In the genomic region with DNA sequence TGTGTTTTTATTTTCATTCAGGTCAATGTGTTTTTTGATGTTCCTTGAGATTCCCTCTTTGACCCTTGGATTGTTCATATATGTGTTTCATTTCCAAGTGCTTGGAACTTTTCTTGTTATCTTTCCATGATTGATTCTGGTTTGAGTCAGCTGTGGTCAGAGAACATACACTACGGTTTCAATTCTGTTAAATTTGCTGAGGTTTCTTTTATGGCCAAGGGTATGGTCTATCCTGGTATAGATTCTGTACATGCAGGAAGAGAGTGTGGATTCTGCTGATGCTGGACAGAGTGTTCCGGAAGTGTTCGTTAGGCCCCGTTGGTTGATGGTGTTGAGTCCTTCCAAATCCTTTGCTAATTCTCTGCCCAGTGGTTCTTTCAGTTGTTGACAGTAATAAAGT, we compare ENCODE assay signal across 17 cellular contexts.
DNase-seq lines count a peak whose midpoint lies in the region; ATAC-seq and TF ChIP-seq lines count a peak whose summit lies in the region.
"Had no signal": no experiment of that assay in that cellular context is flagged by ENCODE, and none has a peak within 500 bp of the region (broad histone marks: within the 10 kb centered on the region; RNA-seq: fewer than 3 reads in every experiment).

No MANE protein-coding gene starts in this region.

- no peak overlapping the region for H4K8ac ChIP-seq in IMR-90 (ENCODE audit: low read depth in 2 of 2, low read length in 2 of 2)

- H3K27me3 ChIP-seq in IMR-90 (ENCODE audit: control insufficient read depth, insufficient read depth, low read length) (no peaks in the 10 kb centered on the region), smooth muscle cell (ENCODE audit: low read depth) (no peaks in the 10 kb centered on the region)

- H2BK20ac ChIP-seq in IMR-90 (ENCODE audit: low read depth, low read length) = no peak overlapping the region

- H3K9ac ChIP-seq in IMR-90 (ENCODE audit: low read depth, low read length) (no peak overlapping the region), smooth muscle cell (ENCODE audit: low read depth) (no peak overlapping the region)
- H3K9ac ChIP-seq: GM23248 had no signal

- no peak overlapping the region for H3K56ac ChIP-seq in IMR-90 (ENCODE audit: extremely low read depth, insufficient read depth, low read length)

- intact Hi-C loops in left cardiac atrium (cut with DNase I) (no loop called here), Right ventricle myocardium inferior (cut with DNase I) (loop anchor here (5.0 kb wide), 1 partner anchor 51 kb away; no protein-coding TSS in a partner anchor), IMR-90 (cut with micrococcal nuclease) (loop anchor here (5.0 kb wide), 2 partner anchors 39 to 61 kb away; no protein-coding TSS in a partner anchor)

- H3K4me1 ChIP-seq in IMR-90 (ENCODE audit: control insufficient read depth, insufficient read depth, low read length) (peaks cover 14% of the 10 kb centered on the region), smooth muscle cell (ENCODE audit: low read depth) (peaks cover 13% of the 10 kb centered on the region)

- no peak for TF ChIP-seq CTCF in IMR-90 (conservative IDR thresholded peaks at IDR 0.05; ENCODE audit: low read depth, low read length)
- no peak for TF ChIP-seq CTCF in brain (conservative IDR thresholded peaks at IDR 0.05)
- TF ChIP-seq CTCF in smooth muscle cell (IDR thresholded peaks at IDR 0.05; ENCODE audit: borderline replicate concordance, insufficient read depth, poor library complexity, severe bottlenecking) = no peak

- H3K14ac ChIP-seq in IMR-90 (replicated peaks; ENCODE audit: low read depth, low read length) = no peak overlapping the region

- no peak overlapping the region for H3K23ac ChIP-seq in IMR-90 (ENCODE audit: low read depth, low read length)

- no peaks in the 10 kb centered on the region for H3K9me1 ChIP-seq in IMR-90 (ENCODE audit: insufficient read depth, low read length)

- peaks cover 5% of the 10 kb centered on the region for H3F3A ChIP-seq in smooth muscle cell (ENCODE audit: low read depth)

- H3K4me1 Mint-ChIP-seq in brain = peaks cover 81% of the 10 kb centered on the region

- H2BK5ac ChIP-seq in IMR-90 (ENCODE audit: low read depth, low read length, poor library complexity, severe bottlenecking) = no peak overlapping the region

- no peaks in the 10 kb centered on the region for H3K79me1 ChIP-seq in IMR-90 (ENCODE audit: low read depth in 1 of 2, low read length in 2 of 2)

- H3K9me3 ChIP-seq in IMR-90 (ENCODE audit: control insufficient read depth, insufficient read depth, low read length) = no peaks in the 10 kb centered on the region
- H3K9me3 ChIP-seq in smooth muscle cell (replicated peaks; ENCODE audit: low read depth) = no peaks in the 10 kb centered on the region

- H3K27ac Mint-ChIP-seq in brain = peak overlapping the region in 3 of 5 experiments; percentile 7 to 58 (median 19)

- H4K5ac ChIP-seq in IMR-90 (ENCODE audit: low read depth, low read length) = no peak overlapping the region

- no peak overlapping the region for H2BK15ac ChIP-seq in IMR-90 (ENCODE audit: low read depth, low read length)

- dilution Hi-C loops in IMR-90 (cut with HindIII; ENCODE audit: low sequenced_read_pairs, unreplicated experiment) = no loop called here

- POLR2A ChIA-PET in IMR-90 (lab: Charles Lee; ENCODE audit: unreplicated experiment) = no interaction called here

- H3K9me3 Mint-ChIP-seq in brain = peaks cover 0 to 3% (median 0%) of the 10 kb centered on the region in 5 experiments

- no peak overlapping the region for H3K18ac ChIP-seq in IMR-90 (ENCODE audit: low read depth, low read length)

- TF ChIP-seq RAD21 in IMR-90 (IDR thresholded peaks at IDR 0.05; ENCODE audit: low read length) = no peak

- H3K27me3 Mint-ChIP-seq in brain = peaks cover 3% of the 10 kb centered on the region
- H3K27me3 Mint-ChIP-seq: CD4-positive, alpha-beta memory T cell had no signal

- no TSS peak for BruUV-seq in IMR-90 (replicated peaks; lab: Mats Ljungman, UMichigan)

- no peaks in the 10 kb centered on the region for H3K79me2 ChIP-seq in smooth muscle cell (ENCODE audit: low read depth)

- no peak overlapping the region for H2AFZ ChIP-seq in IMR-90 (replicated peaks; ENCODE audit: low read length, poor library complexity)
- H2AFZ ChIP-seq in smooth muscle cell (ENCODE audit: low read depth) = no peak overlapping the region
- H2AFZ ChIP-seq: GM23248 had no signal

- no peak overlapping the region for H3K27ac ChIP-seq in IMR-90 (ENCODE audit: insufficient read depth, low read length)
- H3K27ac ChIP-seq in smooth muscle cell (ENCODE audit: low read depth) = no peak overlapping the region
- H3K27ac ChIP-seq: GM23248 had no signal

- peak; percentile 5 for DNase-seq in left cardiac atrium
- no peak for DNase-seq in Right ventricle myocardium inferior (ENCODE audit: missing footprints)
- no peak for DNase-seq in IMR-90
- DNase-seq in smooth muscle cell (lab: John Stamatoyannopoulos, UW; ENCODE audit: unreplicated experiment) = no peak
- no peak for DNase-seq in HuH-7 (ENCODE audit: low spot score)
- no peak for DNase-seq in hippocampal formation (lab: John Stamatoyannopoulos, UW)
- DNase-seq: 8988T; Calu3; CD4-positive, alpha-beta memory T cell; COR-L47; DMS53; DMS79 treated with DMSO at 0.1 percent for 48 hours; GF-D8; GM23248; H7; HCEC 1CT had no signal

- TF ChIP-seq POLR2A in IMR-90 (IDR thresholded peaks at IDR 0.05; ENCODE audit: low read depth, low read length) = no peak

- WGBS in IMR-90 (ENCODE audit: extremely low coverage in 2 of 2, insufficient read length in 1 of 2), 2 experiments = no CpG with 5 or more reads among the region's 4 CpGs
- 34% methylated on average over 4 of the region's 4 CpGs for WGBS in smooth muscle cell (ENCODE audit: low lambda C conversion rate)

- no peak overlapping the region for H2AK5ac ChIP-seq in IMR-90 (ENCODE audit: low read depth, low read length)

- no peak overlapping the region for H3K4ac ChIP-seq in IMR-90 (ENCODE audit: low read depth, low read length)

- H2AK9ac ChIP-seq in IMR-90 (replicated peaks; ENCODE audit: low read depth, low read length, poor library complexity) = no peak overlapping the region

- H3K4me3 ChIP-seq in IMR-90 (ENCODE audit: insufficient read depth, low read depth, low read length) = no peak overlapping the region
- H3K4me3 ChIP-seq in smooth muscle cell = no peak overlapping the region
- H3K4me3 ChIP-seq: GM23248 had no signal

- CTCF ChIA-PET in IMR-90 (lab: Yijun Ruan, JAX) = interaction anchor here (1.1 kb wide), 1 partner anchor 8 kb away, joined by 3 read pairs; no protein-coding TSS in a partner anchor

- H3K4me2 ChIP-seq in IMR-90 (ENCODE audit: low read depth, low read length) (no peak overlapping the region), smooth muscle cell (peak overlapping the region; percentile 40)

- H3K36me3 ChIP-seq in IMR-90 (ENCODE audit: control insufficient read depth, insufficient read depth, low read length) = no peaks in the 10 kb centered on the region
- no peaks in the 10 kb centered on the region for H3K36me3 ChIP-seq in smooth muscle cell (ENCODE audit: low read depth)

- no peaks in the 10 kb centered on the region for H3K36me3 Mint-ChIP-seq in brain
- H3K36me3 Mint-ChIP-seq: CD4-positive, alpha-beta memory T cell had no signal

- ATAC-seq in left cardiac atrium = no peak
- ATAC-seq in Right ventricle myocardium inferior = no peak
- no peak for ATAC-seq in IMR-90 (ENCODE audit: low read depth)

- H4K20me1 ChIP-seq in IMR-90 (ENCODE audit: insufficient read depth, low read length) = no peaks in the 10 kb centered on the region
- H4K20me1 ChIP-seq in smooth muscle cell (ENCODE audit: low read depth) = no peaks in the 10 kb centered on the region

- in situ Hi-C loops in IMR-90 (cut with MboI; ENCODE audit: low sequenced_read_pairs) = no loop called here

- H3K4me3 Mint-ChIP-seq in brain = no peak overlapping the region

- H4K91ac ChIP-seq in IMR-90 (ENCODE audit: insufficient read depth, low read depth, low read length) = no peak overlapping the region

- H2BK120ac ChIP-seq in IMR-90 (ENCODE audit: low read depth, low read length) = no peak overlapping the region

TF ChIP-seq in IMR-90, 13 proteins besides CTCF, POLR2A, EP300 and RAD21:
- no peak for TF ChIP-seq RFX5 (IDR thresholded peaks at IDR 0.05; ENCODE audit: low read depth, low read length)
- TF ChIP-seq MAFK (IDR thresholded peaks at IDR 0.05; ENCODE audit: low read depth, low read length) = peak; percentile 14; the same call in 1 of the 2 replicates
TF ChIP-seq in IMR-90: peak in this region for 1.

Comparison
In these comparisons a context has a peak if more than half of its experiments do, and no peak if none do; other contexts are left out.
1. intact Hi-C loops: an anchor here in Right ventricle myocardium inferior (5.0 kb wide) and IMR-90 (5.0 kb wide); none called in left cardiac atrium.